In the genomic region with DNA sequence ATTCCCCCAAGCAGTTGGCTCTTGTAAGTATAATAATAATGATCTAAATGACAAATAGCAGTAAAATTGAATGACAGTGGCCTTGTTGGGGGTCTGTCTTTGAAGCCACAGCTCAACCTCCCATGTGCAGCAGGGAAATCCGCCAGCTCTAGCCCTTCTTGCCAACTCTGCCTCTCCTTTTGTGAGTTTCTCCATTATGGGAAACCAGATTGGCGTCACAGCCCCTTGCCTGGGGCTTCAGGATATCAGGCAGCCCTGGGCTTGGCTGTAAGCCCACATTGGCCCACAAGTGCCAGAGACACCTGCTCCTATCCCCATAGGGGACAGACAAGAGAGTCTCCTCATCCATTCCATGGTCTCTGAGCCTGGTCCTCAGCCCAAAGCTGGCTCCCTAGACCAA, we compare ENCODE assay signal across 2 cellular contexts.
TF ChIP-seq lines count a peak whose summit lies in the region.

No MANE protein-coding gene starts in this region.

TF ChIP-seq in GM23338, 12 proteins besides CTCF, POLR2A, EP300 and RAD21:
- TF ChIP-seq STAT1 (IDR thresholded peaks at IDR 0.05; ENCODE audit: unreplicated experiment): no peak
- TF ChIP-seq EZH2 (IDR thresholded peaks at IDR 0.05; ENCODE audit: low read depth, unreplicated experiment): no peak
- TF ChIP-seq POLR2AphosphoS5 (IDR thresholded peaks at IDR 0.05; ENCODE audit: low read depth): no peak
- TF ChIP-seq JUNB (IDR thresholded peaks at IDR 0.05; ENCODE audit: unreplicated experiment): no peak
- TF ChIP-seq, protein P1, sequence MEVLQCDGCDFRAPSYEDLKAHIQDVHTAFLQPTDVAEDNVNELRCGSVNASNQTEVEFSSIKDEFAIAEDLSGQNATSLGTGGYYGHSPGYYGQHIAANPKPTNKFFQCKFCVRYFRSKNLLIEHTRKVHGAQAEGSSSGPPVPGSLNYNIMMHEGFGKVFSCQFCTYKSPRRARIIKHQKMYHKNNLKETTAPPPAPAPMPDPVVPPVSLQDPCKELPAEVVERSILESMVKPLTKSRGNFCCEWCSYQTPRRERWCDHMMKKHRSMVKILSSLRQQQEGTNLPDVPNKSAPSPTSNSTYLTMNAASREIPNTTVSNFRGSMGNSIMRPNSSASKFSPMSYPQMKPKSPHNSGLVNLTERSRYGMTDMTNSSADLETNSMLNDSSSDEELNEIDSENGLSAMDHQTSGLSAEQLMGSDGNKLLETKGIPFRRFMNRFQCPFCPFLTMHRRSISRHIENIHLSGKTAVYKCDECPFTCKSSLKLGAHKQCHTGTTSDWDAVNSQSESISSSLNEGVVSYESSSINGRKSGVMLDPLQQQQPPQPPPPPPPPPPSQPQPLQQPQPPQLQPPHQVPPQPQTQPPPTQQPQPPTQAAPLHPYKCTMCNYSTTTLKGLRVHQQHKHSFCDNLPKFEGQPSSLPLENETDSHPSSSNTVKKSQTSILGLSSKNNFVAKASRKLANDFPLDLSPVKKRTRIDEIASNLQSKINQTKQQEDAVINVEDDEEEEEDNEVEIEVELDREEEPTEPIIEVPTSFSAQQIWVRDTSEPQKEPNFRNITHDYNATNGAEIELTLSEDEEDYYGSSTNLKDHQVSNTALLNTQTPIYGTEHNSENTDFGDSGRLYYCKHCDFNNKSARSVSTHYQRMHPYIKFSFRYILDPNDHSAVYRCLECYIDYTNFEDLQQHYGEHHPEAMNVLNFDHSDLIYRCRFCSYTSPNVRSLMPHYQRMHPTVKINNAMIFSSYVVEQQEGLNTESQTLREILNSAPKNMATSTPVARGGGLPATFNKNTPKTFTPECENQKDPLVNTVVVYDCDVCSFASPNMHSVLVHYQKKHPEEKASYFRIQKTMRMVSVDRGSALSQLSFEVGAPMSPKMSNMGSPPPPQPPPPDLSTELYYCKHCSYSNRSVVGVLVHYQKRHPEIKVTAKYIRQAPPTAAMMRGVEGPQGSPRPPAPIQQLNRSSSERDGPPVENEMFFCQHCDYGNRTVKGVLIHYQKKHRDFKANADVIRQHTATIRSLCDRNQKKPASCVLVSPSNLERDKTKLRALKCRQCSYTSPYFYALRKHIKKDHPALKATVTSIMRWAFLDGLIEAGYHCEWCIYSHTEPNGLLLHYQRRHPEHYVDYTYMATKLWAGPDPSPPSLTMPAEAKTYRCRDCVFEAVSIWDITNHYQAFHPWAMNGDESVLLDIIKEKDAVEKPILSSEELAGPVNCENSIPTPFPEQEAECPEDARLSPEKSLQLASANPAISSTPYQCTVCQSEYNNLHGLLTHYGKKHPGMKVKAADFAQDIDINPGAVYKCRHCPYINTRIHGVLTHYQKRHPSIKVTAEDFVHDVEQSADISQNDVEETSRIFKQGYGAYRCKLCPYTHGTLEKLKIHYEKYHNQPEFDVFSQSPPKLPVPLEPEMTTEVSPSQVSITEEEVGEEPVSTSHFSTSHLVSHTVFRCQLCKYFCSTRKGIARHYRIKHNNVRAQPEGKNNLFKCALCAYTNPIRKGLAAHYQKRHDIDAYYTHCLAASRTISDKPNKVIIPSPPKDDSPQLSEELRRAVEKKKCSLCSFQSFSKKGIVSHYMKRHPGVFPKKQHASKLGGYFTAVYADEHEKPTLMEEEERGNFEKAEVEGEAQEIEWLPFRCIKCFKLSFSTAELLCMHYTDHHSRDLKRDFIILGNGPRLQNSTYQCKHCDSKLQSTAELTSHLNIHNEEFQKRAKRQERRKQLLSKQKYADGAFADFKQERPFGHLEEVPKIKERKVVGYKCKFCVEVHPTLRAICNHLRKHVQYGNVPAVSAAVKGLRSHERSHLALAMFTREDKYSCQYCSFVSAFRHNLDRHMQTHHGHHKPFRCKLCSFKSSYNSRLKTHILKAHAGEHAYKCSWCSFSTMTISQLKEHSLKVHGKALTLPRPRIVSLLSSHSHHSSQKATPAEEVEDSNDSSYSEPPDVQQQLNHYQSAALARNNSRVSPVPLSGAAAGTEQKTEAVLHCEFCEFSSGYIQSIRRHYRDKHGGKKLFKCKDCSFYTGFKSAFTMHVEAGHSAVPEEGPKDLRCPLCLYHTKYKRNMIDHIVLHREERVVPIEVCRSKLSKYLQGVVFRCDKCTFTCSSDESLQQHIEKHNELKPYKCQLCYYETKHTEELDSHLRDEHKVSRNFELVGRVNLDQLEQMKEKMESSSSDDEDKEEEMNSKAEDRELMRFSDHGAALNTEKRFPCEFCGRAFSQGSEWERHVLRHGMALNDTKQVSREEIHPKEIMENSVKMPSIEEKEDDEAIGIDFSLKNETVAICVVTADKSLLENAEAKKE (CRISPR knock-in tag; IDR thresholded peaks at IDR 0.05): no peak
- no peak for TF ChIP-seq REST (IDR thresholded peaks at IDR 0.05; ENCODE audit: unreplicated experiment)
- no peak for TF ChIP-seq CREB1 (CRISPR knock-in tag; IDR thresholded peaks at IDR 0.05; ENCODE audit: low read depth)

TF ChIP-seq in SK-N-SH treated with all-trans-retinoic acid at 6 μM for 48 hours, 23 proteins besides CTCF, POLR2A, EP300 and RAD21 (continued from another document):
- TF ChIP-seq TOX (CRISPR knock-in tag; IDR thresholded peaks at IDR 0.05; ENCODE audit: borderline replicate concordance) (no peak), ISL1 (CRISPR knock-in tag; IDR thresholded peaks at IDR 0.05) (no peak), ESRRG (CRISPR knock-in tag; IDR thresholded peaks at IDR 0.05) (no peak), PPARA (CRISPR knock-in tag; IDR thresholded peaks at IDR 0.05; ENCODE audit: borderline replicate concordance) (no peak), RARB (CRISPR knock-in tag; IDR thresholded peaks at IDR 0.05) (no peak), ZFP30 (CRISPR knock-in tag; IDR thresholded peaks at IDR 0.05) (no peak), CSDC2 (CRISPR knock-in tag; IDR thresholded peaks at IDR 0.05) (no peak), TCF4 (CRISPR knock-in tag; IDR thresholded peaks at IDR 0.05; ENCODE audit: borderline replicate concordance) (no peak), ZFP3 (CRISPR knock-in tag; IDR thresholded peaks at IDR 0.05) (no peak), ARNTL (CRISPR knock-in tag; IDR thresholded peaks at IDR 0.05; ENCODE audit: borderline replicate concordance, low read depth) (no peak), ZC3H10 (CRISPR knock-in tag; IDR thresholded peaks at IDR 0.05) (no peak), ZNF565 (CRISPR knock-in tag; conservative IDR thresholded peaks at IDR 0.05; ENCODE audit: low read depth) (no peak), CREB5 (CRISPR knock-in tag; IDR thresholded peaks at IDR 0.05; ENCODE audit: low read depth) (no peak), TSHZ2 (CRISPR knock-in tag; IDR thresholded peaks at IDR 0.05) (no peak)
- TF ChIP-seq, protein P2, sequence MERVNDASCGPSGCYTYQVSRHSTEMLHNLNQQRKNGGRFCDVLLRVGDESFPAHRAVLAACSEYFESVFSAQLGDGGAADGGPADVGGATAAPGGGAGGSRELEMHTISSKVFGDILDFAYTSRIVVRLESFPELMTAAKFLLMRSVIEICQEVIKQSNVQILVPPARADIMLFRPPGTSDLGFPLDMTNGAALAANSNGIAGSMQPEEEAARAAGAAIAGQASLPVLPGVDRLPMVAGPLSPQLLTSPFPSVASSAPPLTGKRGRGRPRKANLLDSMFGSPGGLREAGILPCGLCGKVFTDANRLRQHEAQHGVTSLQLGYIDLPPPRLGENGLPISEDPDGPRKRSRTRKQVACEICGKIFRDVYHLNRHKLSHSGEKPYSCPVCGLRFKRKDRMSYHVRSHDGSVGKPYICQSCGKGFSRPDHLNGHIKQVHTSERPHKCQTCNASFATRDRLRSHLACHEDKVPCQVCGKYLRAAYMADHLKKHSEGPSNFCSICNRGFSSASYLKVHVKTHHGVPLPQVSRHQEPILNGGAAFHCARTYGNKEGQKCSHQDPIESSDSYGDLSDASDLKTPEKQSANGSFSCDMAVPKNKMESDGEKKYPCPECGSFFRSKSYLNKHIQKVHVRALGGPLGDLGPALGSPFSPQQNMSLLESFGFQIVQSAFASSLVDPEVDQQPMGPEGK (CRISPR knock-in tag; IDR thresholded peaks at IDR 0.05; ENCODE audit: borderline replicate concordance): no peak
